In genomic region chr5:75235711-75236110, GRCh38 we compare ENCODE assay signal across 11 cellular contexts. TPM values are rescaled to one million over a fixed set of nuclear protein-coding genes. Genes with fewer than 3 reads are reported as not detected.
A peak's percentile ranks its signal among the peaks of the same experiment; 100 is the strongest.
DNase-seq lines count a peak whose midpoint lies in the region; TF ChIP-seq lines count a peak whose summit lies in the region.
"Had no signal": no experiment of that assay in that cellular context is flagged by ENCODE, and none has a peak within 500 bp of the region (broad histone marks: within the 10 kb centered on the region; RNA-seq: fewer than 3 reads in every experiment).

No MANE protein-coding gene starts in this region.

- H4K20me1 ChIP-seq in MM.1S (ENCODE audit: insufficient read depth, low read length): no peaks in the 10 kb centered on the region
- H4K20me1 ChIP-seq in smooth muscle cell (ENCODE audit: low read depth): no peaks in the 10 kb centered on the region

- H3K36me3 Mint-ChIP-seq in T-helper 2 cell treated with Interferon-gamma antibody and Interleukin-4, amounts not matched to agents 5 μg/mL and 100 μg/mL, for 36 hours (ENCODE audit: low read depth): no peaks in the 10 kb centered on the region

- H3K27me3 Mint-ChIP-seq in T-helper 2 cell treated with Interferon-gamma antibody and Interleukin-4, amounts not matched to agents 5 μg/mL and 100 μg/mL, for 36 hours (ENCODE audit: low read depth): peaks cover 3% of the 10 kb centered on the region

- no peak overlapping the region for H3K27ac ChIP-seq in MM.1S (ENCODE audit: low read length)
- H3K27ac ChIP-seq in smooth muscle cell (ENCODE audit: low read depth): peak overlapping the region; percentile 13
- H3K27ac ChIP-seq: SJCRH30 had no signal

- 0 out of 2 replicates have a peak, but pooled peaks cover 4% of the 10 kb centered on the region for H3K4me1 ChIP-seq in MM.1S (ENCODE audit: low read length)
- H3K4me1 ChIP-seq in smooth muscle cell (ENCODE audit: low read depth): peaks cover 7% of the 10 kb centered on the region

- no peaks in the 10 kb centered on the region for H3F3A ChIP-seq in MM.1S (ENCODE audit: insufficient read depth, low read length)
- no peaks in the 10 kb centered on the region for H3F3A ChIP-seq in smooth muscle cell (ENCODE audit: low read depth)

- no peaks in the 10 kb centered on the region for H3K9me3 Mint-ChIP-seq in T-helper 2 cell treated with Interferon-gamma antibody and Interleukin-4, amounts not matched to agents 5 μg/mL and 100 μg/mL, for 36 hours

- H3K27me3 ChIP-seq in MM.1S (replicated peaks; ENCODE audit: insufficient read depth, low read length): no peaks in the 10 kb centered on the region
- no peaks in the 10 kb centered on the region for H3K27me3 ChIP-seq in smooth muscle cell (ENCODE audit: low read depth)
- H3K27me3 ChIP-seq: SJCRH30, tibial artery had no signal

- no peak overlapping the region for H3K9ac ChIP-seq in MM.1S (ENCODE audit: low read length)
- no peak overlapping the region for H3K9ac ChIP-seq in smooth muscle cell (ENCODE audit: low read depth)

- DNase-seq in T-helper 2 cell treated with Interferon-gamma antibody and Interleukin-4, amounts not matched to agents 5 μg/mL and 100 μg/mL, for 36 hours (ENCODE audit: low spot score): no peak
- no peak for DNase-seq in T-helper 2 cell
- DNase-seq in MM.1S: no peak
- peak; percentile 6 for DNase-seq in cerebellum (ENCODE audit: low spot score)
- DNase-seq in smooth muscle cell (lab: John Stamatoyannopoulos, UW; ENCODE audit: unreplicated experiment): no peak
- DNase-seq in stimulated activated CD4-positive, alpha-beta T cell treated with anti-CD3 and anti-CD28 coated beads, Interleukin-12 subunit alpha, Interleukin-12 subunit beta, amount 100 ng/mL, for 4 hours: no peak
- no peak for DNase-seq in mesenteric fat pad (ENCODE audit: low spot score)
- DNase-seq in AG20443 (ENCODE audit: low spot score): no peak
- DNase-seq: NCI-H2171 had no signal

- peak overlapping the region; percentile 88 for H3K4me3 Mint-ChIP-seq in T-helper 2 cell treated with Interferon-gamma antibody and Interleukin-4, amounts not matched to agents 5 μg/mL and 100 μg/mL, for 36 hours

- H3K79me2 ChIP-seq in MM.1S (ENCODE audit: low read length) (no peaks in the 10 kb centered on the region), smooth muscle cell (ENCODE audit: low read depth) (no peaks in the 10 kb centered on the region)

- H2AFZ ChIP-seq in MM.1S (ENCODE audit: low read length) (peak overlapping the region; percentile 81; the same call in 1 of the 2 replicates), smooth muscle cell (ENCODE audit: low read depth) (peak overlapping the region; percentile 98)

- 77% methylated on average over 4 of the region's 4 CpGs for WGBS in smooth muscle cell (ENCODE audit: low lambda C conversion rate)

- TF ChIP-seq CTCF in MM.1S (IDR thresholded peaks at IDR 0.05; ENCODE audit: low read length): no peak
- TF ChIP-seq CTCF in smooth muscle cell (IDR thresholded peaks at IDR 0.05; ENCODE audit: borderline replicate concordance, insufficient read depth, poor library complexity, severe bottlenecking): no peak

- H3K9me3 ChIP-seq in MM.1S (replicated peaks; ENCODE audit: insufficient read depth, low read length) (no peaks in the 10 kb centered on the region), smooth muscle cell (replicated peaks; ENCODE audit: low read depth) (no peaks in the 10 kb centered on the region)
- H3K9me3 ChIP-seq: SJCRH30, tibial artery had no signal

- H3K9me2 ChIP-seq in MM.1S (replicated peaks; ENCODE audit: insufficient read depth, low read length): no peaks in the 10 kb centered on the region

- H3K36me3 ChIP-seq in MM.1S (replicated peaks; ENCODE audit: insufficient read depth, low read length): no peaks in the 10 kb centered on the region
- no peaks in the 10 kb centered on the region for H3K36me3 ChIP-seq in smooth muscle cell (ENCODE audit: low read depth)
- H3K36me3 ChIP-seq: SJCRH30, tibial artery had no signal

- H3K27ac Mint-ChIP-seq in T-helper 2 cell treated with Interferon-gamma antibody and Interleukin-4, amounts not matched to agents 5 μg/mL and 100 μg/mL, for 36 hours: no peak overlapping the region

- peaks cover 12% of the 10 kb centered on the region for H3K4me1 Mint-ChIP-seq in T-helper 2 cell treated with Interferon-gamma antibody and Interleukin-4, amounts not matched to agents 5 μg/mL and 100 μg/mL, for 36 hours (ENCODE audit: low read depth)

- H3K4me3 ChIP-seq in MM.1S (ENCODE audit: low read length) (no peak overlapping the region), smooth muscle cell (no peak overlapping the region)

- H3K4me2 ChIP-seq in MM.1S (ENCODE audit: low read depth, low read length): peak overlapping the region; percentile 87
- peak overlapping the region; percentile 91 for H3K4me2 ChIP-seq in smooth muscle cell

RNA-seq across cellular contexts. Expression of gene ANKRD31, which starts 1.0 kb away (rescaled TPM):
- total RNA-seq in cerebellum (0.82 TPM), smooth muscle cell (0.18 and 0.22 TPM in 2 replicates), mesenteric fat pad (0.13 TPM)
- polyA plus RNA-seq in smooth muscle cell: 0.03 and 0.15 TPM in 2 replicates
